1 cellular context compared by ENCODE assay signal in the genomic region with DNA sequence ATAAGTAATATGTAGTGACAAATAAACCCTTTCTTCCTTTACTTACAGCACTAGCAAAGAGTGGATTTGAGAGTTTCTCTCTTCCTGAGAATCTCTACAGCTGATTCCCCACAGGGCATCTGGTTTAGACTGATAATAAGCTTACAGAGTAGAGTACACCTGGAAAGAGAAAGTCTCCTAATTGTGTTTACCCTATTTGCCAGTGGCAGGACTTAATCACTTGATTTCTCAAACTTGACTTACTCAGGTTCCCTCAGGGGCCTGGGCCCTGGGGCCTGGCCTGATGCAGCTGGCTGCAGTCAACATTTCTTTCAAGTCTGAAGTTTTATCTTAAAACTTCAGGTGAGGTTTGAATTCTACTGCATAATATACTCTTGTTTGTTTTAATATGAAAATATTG.
TF ChIP-seq lines count a peak whose summit lies in the region.

No MANE protein-coding gene starts in this region.

TF ChIP-seq in HepG2, 621 proteins besides CTCF, POLR2A, EP300 and RAD21 (continued from another document):
- TF ChIP-seq ZNF75D (CRISPR knock-in tag; IDR thresholded peaks at IDR 0.05; ENCODE audit: borderline replicate concordance) (no peak), ZNF737 (CRISPR knock-in tag; IDR thresholded peaks at IDR 0.05; ENCODE audit: borderline replicate concordance) (no peak), ZNF3 (CRISPR knock-in tag; IDR thresholded peaks at IDR 0.05) (no peak), THAP11 (CRISPR knock-in tag; IDR thresholded peaks at IDR 0.05) (no peak), ZNF10 (CRISPR knock-in tag; IDR thresholded peaks at IDR 0.05; ENCODE audit: borderline replicate concordance, low read depth) (no peak), KDM4B (CRISPR knock-in tag; IDR thresholded peaks at IDR 0.05) (no peak), REXO4 (CRISPR knock-in tag; IDR thresholded peaks at IDR 0.05; ENCODE audit: borderline replicate concordance) (no peak)
- TF ChIP-seq, protein P1, sequence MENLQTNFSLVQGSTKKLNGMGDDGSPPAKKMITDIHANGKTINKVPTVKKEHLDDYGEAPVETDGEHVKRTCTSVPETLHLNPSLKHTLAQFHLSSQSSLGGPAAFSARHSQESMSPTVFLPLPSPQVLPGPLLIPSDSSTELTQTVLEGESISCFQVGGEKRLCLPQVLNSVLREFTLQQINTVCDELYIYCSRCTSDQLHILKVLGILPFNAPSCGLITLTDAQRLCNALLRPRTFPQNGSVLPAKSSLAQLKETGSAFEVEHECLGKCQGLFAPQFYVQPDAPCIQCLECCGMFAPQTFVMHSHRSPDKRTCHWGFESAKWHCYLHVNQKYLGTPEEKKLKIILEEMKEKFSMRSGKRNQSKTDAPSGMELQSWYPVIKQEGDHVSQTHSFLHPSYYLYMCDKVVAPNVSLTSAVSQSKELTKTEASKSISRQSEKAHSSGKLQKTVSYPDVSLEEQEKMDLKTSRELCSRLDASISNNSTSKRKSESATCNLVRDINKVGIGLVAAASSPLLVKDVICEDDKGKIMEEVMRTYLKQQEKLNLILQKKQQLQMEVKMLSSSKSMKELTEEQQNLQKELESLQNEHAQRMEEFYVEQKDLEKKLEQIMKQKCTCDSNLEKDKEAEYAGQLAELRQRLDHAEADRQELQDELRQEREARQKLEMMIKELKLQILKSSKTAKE (CRISPR knock-in tag; IDR thresholded peaks at IDR 0.05; ENCODE audit: borderline replicate concordance), result no peak
- TF ChIP-seq, protein P2, sequence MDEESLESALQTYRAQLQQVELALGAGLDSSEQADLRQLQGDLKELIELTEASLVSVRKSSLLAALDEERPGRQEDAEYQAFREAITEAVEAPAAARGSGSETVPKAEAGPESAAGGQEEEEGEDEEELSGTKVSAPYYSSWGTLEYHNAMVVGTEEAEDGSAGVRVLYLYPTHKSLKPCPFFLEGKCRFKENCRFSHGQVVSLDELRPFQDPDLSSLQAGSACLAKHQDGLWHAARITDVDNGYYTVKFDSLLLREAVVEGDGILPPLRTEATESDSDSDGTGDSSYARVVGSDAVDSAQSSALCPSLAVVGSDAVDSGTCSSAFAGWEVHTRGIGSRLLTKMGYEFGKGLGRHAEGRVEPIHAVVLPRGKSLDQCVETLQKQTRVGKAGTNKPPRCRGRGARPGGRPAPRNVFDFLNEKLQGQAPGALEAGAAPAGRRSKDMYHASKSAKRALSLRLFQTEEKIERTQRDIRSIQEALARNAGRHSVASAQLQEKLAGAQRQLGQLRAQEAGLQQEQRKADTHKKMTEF (CRISPR knock-in tag; IDR thresholded peaks at IDR 0.05), result no peak
